In genomic region chr20:48153523-48153922, GRCh38 we compare ENCODE assay signal across 15 cellular contexts.
DNase-seq lines count a peak whose midpoint lies in the region; ATAC-seq and TF ChIP-seq lines count a peak whose summit lies in the region.
"Had no signal": no experiment of that assay in that cellular context is flagged by ENCODE, and none has a peak within 500 bp of the region (broad histone marks: within the 10 kb centered on the region; RNA-seq: fewer than 3 reads in every experiment).

No MANE protein-coding gene starts in this region.

- DNase-seq in DND-41 (peak; percentile 72), NCI-H1694 (lab: John Stamatoyannopoulos, UW) (peak; percentile 7), left kidney (ENCODE audit: low read depth, low spot score) (peak; percentile 92), left cardiac atrium (no peak), GF-D8 (lab: John Stamatoyannopoulos, UW) (no peak)
- DNase-seq in activated CD4-positive, alpha-beta T cell treated with anti-CD3 and anti-CD28 coated beads, Interleukin-2, amount 50 U/mL, for 1 hour: no peak
- DNase-seq in activated CD4-positive, CD25-positive, alpha-beta regulatory T cell treated with anti-CD3 and anti-CD28 coated beads, Interleukin-2, amount 50 U/mL, for 72 hours: no peak
- DNase-seq: activated T-cell treated with anti-CD3 and anti-CD28 coated beads, Interleukin-2, amount 50 U/mL, for 1 hour; naive thymus-derived CD8-positive, alpha-beta T cell; SJCRH30 had no signal

- H3K4me3 ChIP-seq in DND-41 (ENCODE audit: low read depth in 1 of 2, low read length in 2 of 2): no peak overlapping the region
- H3K4me3 ChIP-seq: SJCRH30 had no signal

- no peak overlapping the region for H2AFZ ChIP-seq in DND-41 (ENCODE audit: low read depth, low read length)

- intact Hi-C loops in left cardiac atrium (cut with DNase I): no loop called here

- peak overlapping the region; percentile 32; the same call in 1 of the 2 replicates for H3K9ac ChIP-seq in DND-41 (ENCODE audit: low read depth, low read length)

- no peak for TF ChIP-seq CTCF in DND-41 (IDR thresholded peaks at IDR 0.05; ENCODE audit: borderline replicate concordance, extremely low read depth, low read length, poor library complexity, severe bottlenecking)

- no peaks in the 10 kb centered on the region for H4K20me1 ChIP-seq in DND-41 (ENCODE audit: insufficient read depth, low read length)

- peaks cover 12% of the 10 kb centered on the region for H3K9me3 ChIP-seq in DND-41 (ENCODE audit: insufficient read depth, low read length, severe bottlenecking)

- H3K4me2 ChIP-seq in DND-41 (ENCODE audit: insufficient read depth, low read length): 0 out of 2 replicates have a peak overlapping the region, but pooled peaks have one; percentile 2

- H3K27me3 ChIP-seq in DND-41 (ENCODE audit: insufficient read depth, low read length, poor library complexity): no peaks in the 10 kb centered on the region

- H3K4me1 ChIP-seq in DND-41 (ENCODE audit: insufficient read depth, low read length): peaks cover 24% of the 10 kb centered on the region

- peak overlapping the region; percentile 77 for H3K27ac ChIP-seq in DND-41 (ENCODE audit: low read length)
- H3K27ac ChIP-seq in angular gyrus (ENCODE audit: low read depth, low read length): peak overlapping the region; percentile 48
- H3K27ac ChIP-seq: C4-2B, epithelial cell of prostate, SJCRH30 had no signal

- H3K79me2 ChIP-seq in DND-41 (ENCODE audit: insufficient read depth, low read length): no peaks in the 10 kb centered on the region

- ATAC-seq in DND-41 (ENCODE audit: insufficient read depth, low read depth) (peak; percentile 91), left cardiac atrium (no peak)
- ATAC-seq: HCT116; naive thymus-derived CD8-positive, alpha-beta T cell; WTC11 had no signal

- no peaks in the 10 kb centered on the region for H3K36me3 ChIP-seq in DND-41 (ENCODE audit: insufficient read depth, low read length)
- H3K36me3 ChIP-seq: SJCRH30 had no signal

Comparison
In these comparisons a context has a peak if more than half of its experiments do, and no peak if none do; other contexts are left out.
1. DNase-seq: peak in DND-41 (single experiment), NCI-H1694 (single experiment) and left kidney (single experiment); none in left cardiac atrium (single experiment), activated CD4-positive, alpha-beta T cell treated with anti-CD3 and anti-CD28 coated beads, Interleukin-2, amount 50 U/mL, for 1 hour (single experiment), GF-D8 (single experiment) and activated CD4-positive, CD25-positive, alpha-beta regulatory T cell treated with anti-CD3 and anti-CD28 coated beads, Interleukin-2, amount 50 U/mL, for 72 hours (single experiment).